8 cellular contexts compared by ENCODE assay signal in genomic region chr15:34342737-34343575, GRCh38. TPM values are rescaled to one million over a fixed set of nuclear protein-coding genes. Genes with fewer than 3 reads are reported as not detected.
DNase-seq lines count a peak whose midpoint lies in the region; ATAC-seq and TF ChIP-seq lines count a peak whose summit lies in the region.

Gene NOP10 (minus strand): TSS chr15:34343136. CDS start chr15:34343073, 63 bp downstream.
Gene NUTM1 (plus strand): TSS chr15:34343315. CDS start chr15:34343697, 382 bp downstream.

- no peaks in the 10 kb centered on the region for H3K9me3 ChIP-seq in neural cell (ENCODE audit: low read length)

- H3F3A ChIP-seq in neural cell (ENCODE audit: insufficient read depth, low read length, poor library complexity, severe bottlenecking), result no peaks in the 10 kb centered on the region

- peak within 1 kb of the TSS; percentile 99 for H2AFZ ChIP-seq in neural cell (ENCODE audit: low read depth, low read length)

- H3K9me3 Mint-ChIP-seq in activated T-helper 2 cell treated with anti-CD3 and anti-CD28 coated beads, Interferon-gamma antibody, Interleukin-2, Interleukin-4, amounts not matched to agents 10 μg/mL and 5 μg/mL and 100 μg/mL, durations not matched to agents 14 hours and 24 hours and 36 hours, result no peaks in the 10 kb centered on the region
- H3K9me3 Mint-ChIP-seq in stimulated activated naive CD8-positive, alpha-beta T cell treated with anti-CD3 and anti-CD28 coated beads, Interleukin-15, amount 100 ng/mL, for 72 hours, result peaks cover 0 to 5% of the 10 kb centered on the region in 2 donors

- no peak within 1 kb of the TSS for H3K4me3 Mint-ChIP-seq in activated T-helper 2 cell treated with anti-CD3 and anti-CD28 coated beads, Interferon-gamma antibody, Interleukin-2, Interleukin-4, amounts not matched to agents 10 μg/mL and 5 μg/mL and 100 μg/mL, durations not matched to agents 14 hours and 24 hours and 36 hours (ENCODE audit: low read depth)
- no peak within 1 kb of the TSS for H3K4me3 Mint-ChIP-seq in stimulated activated naive CD8-positive, alpha-beta T cell treated with anti-CD3 and anti-CD28 coated beads, Interleukin-15, amount 100 ng/mL, for 72 hours

- peak within 1 kb of the TSS; percentile 24 for H3K4me2 ChIP-seq in neural cell (ENCODE audit: low read length)

- no peaks in the 10 kb centered on the region for H3K27me3 Mint-ChIP-seq in activated T-helper 2 cell treated with anti-CD3 and anti-CD28 coated beads, Interferon-gamma antibody, Interleukin-2, Interleukin-4, amounts not matched to agents 10 μg/mL and 5 μg/mL and 100 μg/mL, durations not matched to agents 14 hours and 24 hours and 36 hours (ENCODE audit: low read depth)
- H3K27me3 Mint-ChIP-seq in stimulated activated naive CD8-positive, alpha-beta T cell treated with anti-CD3 and anti-CD28 coated beads, Interleukin-15, amount 100 ng/mL, for 72 hours, result no peaks in the 10 kb centered on the region

- H3K9ac ChIP-seq in neural cell (ENCODE audit: low read length), result peak within 1 kb of the TSS; percentile 79

- peak; percentile 92 for ATAC-seq in stimulated activated naive CD8-positive, alpha-beta T cell treated with anti-CD3 and anti-CD28 coated beads, Interleukin-15, amount 100 ng/mL, for 72 hours

- intact Hi-C loops in activated T-helper 2 cell treated with anti-CD3 and anti-CD28 coated beads, Interferon-gamma antibody, Interleukin-2, Interleukin-4, amounts not matched to agents 10 μg/mL and 5 μg/mL and 100 μg/mL, durations not matched to agents 14 hours and 24 hours and 36 hours (cut with micrococcal nuclease), result loop anchor here (1.0 kb wide), 2 partner anchors 24 to 241 kb away; partner anchors contain the start of genes LPCAT4 and PGBD4

- no peaks in the 10 kb centered on the region for H3K9me2 ChIP-seq in neural cell (ENCODE audit: insufficient read depth, low read length)

- H3K79me2 ChIP-seq in neural cell (replicated peaks; ENCODE audit: insufficient read depth, low read length), result peaks cover 12% of the 10 kb centered on the region

- H3K36me3 Mint-ChIP-seq in activated T-helper 2 cell treated with anti-CD3 and anti-CD28 coated beads, Interferon-gamma antibody, Interleukin-2, Interleukin-4, amounts not matched to agents 10 μg/mL and 5 μg/mL and 100 μg/mL, durations not matched to agents 14 hours and 24 hours and 36 hours (ENCODE audit: low read depth), result peaks cover 33% of the 10 kb centered on the region

- peak; percentile 57 for TF ChIP-seq EP300 in neural cell (conservative IDR thresholded peaks at IDR 0.05; ENCODE audit: poor library complexity, severe bottlenecking)

- DNase-seq in ELR (ENCODE audit: low read depth) (peak; percentile 92), GOT3 (lab: John Stamatoyannopoulos, UW) (peak; percentile 61), LNCaP clone FGC (ENCODE audit: low read depth) (peak; percentile 84), RPMI8226 (peak; percentile 85), fibroblast of the conjunctiva (ENCODE audit: low read depth) (peak; percentile 87)
- DNase-seq in activated T-helper 2 cell treated with anti-CD3 and anti-CD28 coated beads, Interferon-gamma antibody, Interleukin-2, Interleukin-4, amounts not matched to agents 10 μg/mL and 5 μg/mL and 100 μg/mL, durations not matched to agents 14 hours and 24 hours and 36 hours (ENCODE audit: low spot score), result peak; percentile 91
- peak; percentile 89 to 94 for DNase-seq in stimulated activated naive CD8-positive, alpha-beta T cell treated with anti-CD3 and anti-CD28 coated beads, Interleukin-15, amount 100 ng/mL, for 72 hours

- peaks cover 18% of the 10 kb centered on the region for H3K4me1 Mint-ChIP-seq in activated T-helper 2 cell treated with anti-CD3 and anti-CD28 coated beads, Interferon-gamma antibody, Interleukin-2, Interleukin-4, amounts not matched to agents 10 μg/mL and 5 μg/mL and 100 μg/mL, durations not matched to agents 14 hours and 24 hours and 36 hours (ENCODE audit: low read depth)
- H3K4me1 Mint-ChIP-seq in stimulated activated naive CD8-positive, alpha-beta T cell treated with anti-CD3 and anti-CD28 coated beads, Interleukin-15, amount 100 ng/mL, for 72 hours, result peaks cover 34% of the 10 kb centered on the region

- H3K4me3 ChIP-seq in LNCaP clone FGC (ENCODE audit: low read depth, low read length) (peak within 1 kb of the TSS; percentile 93), neural cell (ENCODE audit: low read length) (peak within 1 kb of the TSS; percentile 77)

- TF ChIP-seq CTCF in LNCaP clone FGC (IDR thresholded peaks at IDR 0.05; ENCODE audit: control insufficient read depth, extremely low read depth, insufficient read depth) (peak; percentile 93), neural cell (IDR thresholded peaks at IDR 0.05; ENCODE audit: poor library complexity, severe bottlenecking) (peak; percentile 99)

- H3K27ac Mint-ChIP-seq in activated T-helper 2 cell treated with anti-CD3 and anti-CD28 coated beads, Interferon-gamma antibody, Interleukin-2, Interleukin-4, amounts not matched to agents 10 μg/mL and 5 μg/mL and 100 μg/mL, durations not matched to agents 14 hours and 24 hours and 36 hours, result peak within 1 kb of the TSS; percentile 48
- H3K27ac Mint-ChIP-seq in stimulated activated naive CD8-positive, alpha-beta T cell treated with anti-CD3 and anti-CD28 coated beads, Interleukin-15, amount 100 ng/mL, for 72 hours, result peak within 1 kb of the TSS in 1 of 2 donors; percentile 83

- no peaks in the 10 kb centered on the region for H3K27me3 ChIP-seq in neural cell (ENCODE audit: insufficient read depth, low read depth, low read length)

- TF ChIP-seq RAD21 in neural cell (conservative IDR thresholded peaks at IDR 0.05), result peak; percentile 79

- peak within 1 kb of the TSS; percentile 89 for H3K27ac ChIP-seq in neural cell (ENCODE audit: low read length)

- no peaks in the 10 kb centered on the region for H4K20me1 ChIP-seq in neural cell (ENCODE audit: insufficient read depth)

- H3K36me3 ChIP-seq in neural cell (ENCODE audit: insufficient read depth, low read length), result no peaks in the 10 kb centered on the region

TF ChIP-seq in neural cell, 6 proteins besides CTCF, POLR2A, EP300 and RAD21:
- peak; percentile 84 for TF ChIP-seq SMC3 (conservative IDR thresholded peaks at IDR 0.05; ENCODE audit: poor library complexity)
- TF ChIP-seq TAF1 (IDR thresholded peaks at IDR 0.05; ENCODE audit: low read depth), result peak; percentile 76
- peak; percentile 91 for TF ChIP-seq MXI1 (conservative IDR thresholded peaks at IDR 0.05; ENCODE audit: poor library complexity, severe bottlenecking)
- no peak for TF ChIP-seq EZH2 (IDR thresholded peaks at IDR 0.05; ENCODE audit: borderline replicate concordance, insufficient read depth, low read length, poor library complexity, severe bottlenecking)
- TF ChIP-seq REST (IDR thresholded peaks at IDR 0.05; ENCODE audit: borderline replicate concordance), result peak; percentile 63
- TF ChIP-seq POLR2AphosphoS5 (IDR thresholded peaks at IDR 0.05), result peak; percentile 94
TF ChIP-seq in neural cell: peak in this region for 5.

RNA-seq across cellular contexts. Expression of gene NOP10, which starts in this region (rescaled TPM):
- 227 and 232 TPM in 2 replicates for total RNA-seq in activated T-helper 2 cell treated with anti-CD3 and anti-CD28 coated beads, Interferon-gamma antibody, Interleukin-2, Interleukin-4, amounts not matched to agents 10 μg/mL and 5 μg/mL and 100 μg/mL, durations not matched to agents 14 hours and 24 hours and 36 hours
- 263 and 288 TPM in 2 replicates for polyA plus RNA-seq in neural cell
- polyA minus RNA-seq in neural cell, result 60.9 and 86.7 TPM in 2 replicates

RNA-seq across cellular contexts. Expression of gene NUTM1, which starts in this region (rescaled TPM):
- total RNA-seq in activated T-helper 2 cell treated with anti-CD3 and anti-CD28 coated beads, Interferon-gamma antibody, Interleukin-2, Interleukin-4, amounts not matched to agents 10 μg/mL and 5 μg/mL and 100 μg/mL, durations not matched to agents 14 hours and 24 hours and 36 hours, result not detected in 2 replicates
- polyA plus RNA-seq in neural cell, result not detected in 2 replicates
- polyA minus RNA-seq in neural cell, result not detected in 2 replicates

Comparison
In these comparisons a context has a peak if more than half of its experiments do, and no peak if none do; other contexts are left out.
1. Peak in every context shown above with its lines: DNase-seq, ATAC-seq, H3K4me3 ChIP-seq and H3K27ac ChIP-seq.